ENCODE assay signal across 1 cellular context in genomic region chrX:53442322-53442631, GRCh38.
TF ChIP-seq lines count a peak whose summit lies in the region.

No MANE protein-coding gene starts in this region.

TF ChIP-seq in H1, 55 proteins besides CTCF, POLR2A, EP300 and RAD21:
- TF ChIP-seq KDM1A (IDR thresholded peaks at IDR 0.05; ENCODE audit: borderline replicate concordance, low read length): no peak
- no peak for TF ChIP-seq ZNF274 (IDR thresholded peaks at IDR 0.05; ENCODE audit: borderline replicate concordance, extremely low read depth, low read length)
- no peak for TF ChIP-seq CBX8 (IDR thresholded peaks at IDR 0.05; ENCODE audit: borderline replicate concordance, low read depth, low read length)
- no peak for TF ChIP-seq YY1 (IDR thresholded peaks at IDR 0.05; ENCODE audit: low read depth, low read length)
- no peak for TF ChIP-seq RXRA (IDR thresholded peaks at IDR 0.05; ENCODE audit: insufficient read depth, low read depth, low read length)
- no peak for TF ChIP-seq MAX (IDR thresholded peaks at IDR 0.05)
- no peak for TF ChIP-seq CTBP2 (IDR thresholded peaks at IDR 0.05; ENCODE audit: borderline replicate concordance, insufficient read depth, insufficient read length, low read length)
- no peak for TF ChIP-seq MAFK (IDR thresholded peaks at IDR 0.05; ENCODE audit: low read depth, low read length)
- no peak for TF ChIP-seq SRF (IDR thresholded peaks at IDR 0.05; ENCODE audit: low read depth, low read length)
- no peak for TF ChIP-seq EGR1 (IDR thresholded peaks at IDR 0.05; ENCODE audit: borderline replicate concordance, low read depth, low read length)
- TF ChIP-seq TAF7 (optimal IDR thresholded peaks at IDR 0.05; ENCODE audit: borderline replicate concordance, low read depth, low read length): no peak
- no peak for TF ChIP-seq NRF1 (IDR thresholded peaks at IDR 0.05; ENCODE audit: low read depth, low read length)
- TF ChIP-seq BACH1 (IDR thresholded peaks at IDR 0.05; ENCODE audit: low read length): no peak
- no peak for TF ChIP-seq E2F6 (IDR thresholded peaks at IDR 0.05)
- TF ChIP-seq SP4 (IDR thresholded peaks at IDR 0.05; ENCODE audit: low read length): no peak
- TF ChIP-seq RNF2 (IDR thresholded peaks at IDR 0.05; ENCODE audit: borderline replicate concordance, low read depth, low read length, missing control alignments, poor library complexity, severe bottlenecking): no peak
- no peak for TF ChIP-seq BCL11A (IDR thresholded peaks at IDR 0.05; ENCODE audit: low read depth in 2 of 2, low read length in 2 of 2)
